ENCODE assay signal across 29 cellular contexts in genomic region chr4:188915175-188915574, GRCh38.
"Had no signal": no experiment of that assay in that cellular context is flagged by ENCODE, and none has a peak within 500 bp of the region (broad histone marks: within the 10 kb centered on the region; RNA-seq: fewer than 3 reads in every experiment).

No MANE protein-coding gene starts in this region.

- H3K27ac Mint-ChIP-seq: dendritic cell treated with granulocyte-macrophage colony-stimulating factor and Interleukin-4, amounts not matched to agents 40 ng/mL and 50 ng/mL, for 4 days; effector memory CD8-positive, alpha-beta T cell; endodermal cell had no signal

- H3K27me3 ChIP-seq: esophagus muscularis mucosa, esophagus squamous epithelium, foreskin keratinocyte, gastrocnemius medialis, gastroesophageal sphincter, heart left ventricle, heart right ventricle, hepatocyte had no signal

- H3K27ac ChIP-seq: coronary artery, dorsolateral prefrontal cortex, epithelial cell of prostate, esophagus muscularis mucosa, esophagus squamous epithelium, foreskin keratinocyte, gastrocnemius medialis, gastroesophageal sphincter, heart left ventricle, heart right ventricle, hepatocyte had no signal

- H3K27me3 Mint-ChIP-seq: dendritic cell treated with granulocyte-macrophage colony-stimulating factor and Interleukin-4, amounts not matched to agents 40 ng/mL and 50 ng/mL, for 4 days; effector memory CD8-positive, alpha-beta T cell had no signal

- H3K4me1 Mint-ChIP-seq: endodermal cell had no signal

- H3K4me3 Mint-ChIP-seq: dendritic cell treated with granulocyte-macrophage colony-stimulating factor and Interleukin-4, amounts not matched to agents 40 ng/mL and 50 ng/mL, for 4 days; effector memory CD8-positive, alpha-beta T cell; endodermal cell had no signal

- FAIRE-seq: endometrium, endothelial cell of umbilical vein, frontal cortex had no signal

- H3K9me3 ChIP-seq: gastrocnemius medialis had no signal

- ATAC-seq: effector memory CD8-positive, alpha-beta T cell; esophagus mucosa; foreskin keratinocyte; gastrocnemius medialis; gastroesophageal sphincter; heart left ventricle; heart right ventricle had no signal

- H3K36me3 ChIP-seq: esophagus muscularis mucosa, esophagus squamous epithelium, gastrocnemius medialis, gastroesophageal sphincter, heart left ventricle, heart right ventricle had no signal

- H3K4me2 ChIP-seq: hepatocyte had no signal

- DNase-seq: cortex of kidney; dermis blood vessel endothelial cell; dorsolateral prefrontal cortex; effector CD4-positive, alpha-beta T cell; effector CD8-positive, alpha-beta T cell; effector memory CD4-positive, alpha-beta T cell; effector memory CD8-positive, alpha-beta T cell; endodermal cell; erythroblast; esophagus squamous epithelium; foreskin fibroblast; foreskin keratinocyte; foreskin melanocyte; gastrocnemius medialis; glutamatergic neuron; head of caudate nucleus; heart left ventricle; heart right ventricle; hippocampal formation had no signal

- H3K4me3 ChIP-seq: coronary artery, dorsolateral prefrontal cortex, esophagus muscularis mucosa, esophagus squamous epithelium, gastrocnemius medialis, gastroesophageal sphincter, heart left ventricle, heart right ventricle, hepatocyte had no signal

- H2AFZ ChIP-seq: hepatocyte had no signal

- H3K4me1 ChIP-seq: esophagus muscularis mucosa, esophagus squamous epithelium, foreskin keratinocyte, gastrocnemius medialis, gastroesophageal sphincter, heart left ventricle, heart right ventricle had no signal
